Comparison of ENCODE assay signal across 16 cellular contexts in the genomic region with DNA sequence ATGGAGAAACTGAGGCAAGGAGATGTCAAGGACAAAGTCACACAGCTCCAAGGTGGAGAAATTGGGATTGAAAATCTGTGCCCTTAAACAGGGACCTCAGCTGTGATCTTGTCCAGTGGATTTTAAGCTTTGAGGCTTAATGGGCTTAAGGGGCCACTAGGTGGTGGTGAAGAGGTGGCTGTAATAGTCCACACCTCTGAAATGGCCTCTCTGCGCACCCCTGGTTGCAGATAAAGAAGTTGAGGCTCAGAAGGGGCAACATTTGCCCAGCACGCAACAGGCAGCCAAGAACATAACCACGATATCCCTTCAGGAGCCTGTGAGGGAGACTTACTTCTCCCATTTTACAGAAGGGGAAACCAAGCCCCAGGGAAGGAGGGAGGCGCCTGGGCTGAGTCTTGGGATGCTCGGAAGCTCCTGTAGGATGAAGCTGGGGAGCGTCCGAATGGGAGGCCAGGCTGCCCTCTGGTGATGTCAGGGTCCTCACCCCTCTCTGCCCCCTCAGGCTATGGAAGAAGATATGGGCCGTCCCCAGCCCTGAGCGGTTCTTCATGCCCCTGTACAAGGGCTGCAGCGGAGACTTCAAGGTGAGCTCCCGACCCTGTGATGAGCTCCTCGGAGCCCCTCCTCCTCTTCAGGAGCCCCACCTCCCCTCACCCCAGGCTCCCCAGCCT. TPM values are rescaled to one million over a fixed set of nuclear protein-coding genes. Genes with fewer than 3 reads are reported as not detected.
DNase-seq lines count a peak whose midpoint lies in the region; ATAC-seq and TF ChIP-seq lines count a peak whose summit lies in the region.
"Had no signal": no experiment of that assay in that cellular context is flagged by ENCODE, and none has a peak within 500 bp of the region (broad histone marks: within the 10 kb centered on the region; RNA-seq: fewer than 3 reads in every experiment).

No MANE protein-coding gene starts in this region.

- H3K4me1 ChIP-seq in PC-9 (replicated peaks; ENCODE audit: insufficient read depth) = no peaks in the 10 kb centered on the region
- H3K4me1 ChIP-seq in effector memory CD4-positive, alpha-beta T cell (ENCODE audit: control insufficient read depth, insufficient read depth, low read length, poor library complexity, severe bottlenecking) = peaks cover 41% of the 10 kb centered on the region
- H3K4me1 ChIP-seq in smooth muscle cell (ENCODE audit: low read depth) = no peaks in the 10 kb centered on the region

- WGBS in smooth muscle cell (ENCODE audit: low lambda C conversion rate) = 92% methylated on average over 12 of the region's 12 CpGs

- BruUV-seq in PC-9 (replicated peaks; lab: Mats Ljungman, UMichigan) = no TSS peak

- peak; percentile 29; the same call in 1 of the 2 replicates for TF ChIP-seq CTCF in PC-9 (conservative IDR thresholded peaks at IDR 0.05)
- no peak for TF ChIP-seq CTCF in smooth muscle cell (IDR thresholded peaks at IDR 0.05; ENCODE audit: borderline replicate concordance, insufficient read depth, poor library complexity, severe bottlenecking)

- POLR2A ChIA-PET in PC-9 (lab: Charles Lee; ENCODE audit: unreplicated experiment) = no interaction called here

- H3K79me2 ChIP-seq in PC-9 (ENCODE audit: low read depth) (no peaks in the 10 kb centered on the region), smooth muscle cell (ENCODE audit: low read depth) (no peaks in the 10 kb centered on the region)

- DNase-seq in activated naive CD4-positive, alpha-beta T cell treated with anti-CD3 and anti-CD28 coated beads, Interleukin-2, amount 10 ng/mL, durations not matched to agents 7 days and 5 days = no peak
- DNase-seq in activated naive CD4-positive, alpha-beta T cell treated with Interleukin-2 at 50 U/mL for 16 hours = no peak
- DNase-seq in PC-9 = no peak
- DNase-seq in effector memory CD4-positive, alpha-beta T cell = no peak
- no peak for DNase-seq in UCSD-AML1 (lab: John Stamatoyannopoulos, UW; ENCODE audit: unreplicated experiment)
- no peak for DNase-seq in smooth muscle cell (lab: John Stamatoyannopoulos, UW; ENCODE audit: unreplicated experiment)
- DNase-seq: GM23248, Karpas-422, mucosa of descending colon, NCI-H2081 treated with DMSO at 0.1 percent for 48 hours had no signal

- H2AFZ ChIP-seq in PC-9 (no peak overlapping the region), smooth muscle cell (ENCODE audit: low read depth) (no peak overlapping the region)
- H2AFZ ChIP-seq: GM23248 had no signal

- intact Hi-C loops in PC-9 (cut with micrococcal nuclease; ENCODE audit: unreplicated experiment) = no loop called here

- peaks cover 27% of the 10 kb centered on the region for H3K9me3 Mint-ChIP-seq in activated naive CD4-positive, alpha-beta T cell treated with anti-CD3 and anti-CD28 coated beads, Interleukin-2, amount 10 ng/mL, durations not matched to agents 7 days and 5 days
- peaks cover under 1% of the 10 kb centered on the region for H3K9me3 Mint-ChIP-seq in stimulated activated naive CD8-positive, alpha-beta T cell treated with anti-CD3 and anti-CD28 coated beads, Interleukin-15, Interleukin-2, amounts not matched to agents 100 ng/mL and 50 ng/mL, for 24 hours

- CTCF ChIA-PET in activated naive CD4-positive, alpha-beta T cell treated with anti-CD3 and anti-CD28 coated beads, Interleukin-2, amount 10 ng/mL, durations not matched to agents 7 days and 5 days (lab: Charles Lee) = no interaction called here
- CTCF ChIA-PET in PC-9 (lab: Charles Lee) = interaction anchor here (0.6 kb wide), 1 partner anchor 280 kb away, joined by 4 read pairs; no protein-coding TSS in a partner anchor

- H3K27ac Mint-ChIP-seq in activated naive CD4-positive, alpha-beta T cell treated with anti-CD3 and anti-CD28 coated beads, Interleukin-2, amount 10 ng/mL, durations not matched to agents 7 days and 5 days = peak overlapping the region; percentile 90
- peak overlapping the region; percentile 91 for H3K27ac Mint-ChIP-seq in stimulated activated naive CD8-positive, alpha-beta T cell treated with anti-CD3 and anti-CD28 coated beads, Interleukin-15, Interleukin-2, amounts not matched to agents 100 ng/mL and 50 ng/mL, for 24 hours
- H3K27ac Mint-ChIP-seq: progenitor cell of endocrine pancreas had no signal

- H3K36me3 ChIP-seq in PC-9 (ENCODE audit: low read depth) (no peaks in the 10 kb centered on the region), smooth muscle cell (ENCODE audit: low read depth) (no peaks in the 10 kb centered on the region)
- H3K36me3 ChIP-seq in effector memory CD4-positive, alpha-beta T cell (ENCODE audit: control insufficient read depth, insufficient read depth, low read length) = peaks cover 65% of the 10 kb centered on the region

- peaks cover 6% of the 10 kb centered on the region for H3K9me3 ChIP-seq in PC-9 (ENCODE audit: insufficient read depth, low read depth)
- H3K9me3 ChIP-seq in effector memory CD4-positive, alpha-beta T cell (ENCODE audit: control insufficient read depth, low read length) = peaks cover 8% of the 10 kb centered on the region
- H3K9me3 ChIP-seq in smooth muscle cell (replicated peaks; ENCODE audit: low read depth) = no peaks in the 10 kb centered on the region

- H4K20me1 ChIP-seq in PC-9 (ENCODE audit: insufficient read depth) (no peaks in the 10 kb centered on the region), smooth muscle cell (ENCODE audit: low read depth) (no peaks in the 10 kb centered on the region)

- no peak overlapping the region for H3K4me3 Mint-ChIP-seq in activated naive CD4-positive, alpha-beta T cell treated with anti-CD3 and anti-CD28 coated beads, Interleukin-2, amount 10 ng/mL, durations not matched to agents 7 days and 5 days
- no peak overlapping the region for H3K4me3 Mint-ChIP-seq in stimulated activated naive CD8-positive, alpha-beta T cell treated with anti-CD3 and anti-CD28 coated beads, Interleukin-15, Interleukin-2, amounts not matched to agents 100 ng/mL and 50 ng/mL, for 24 hours

- H3K4me1 Mint-ChIP-seq in activated naive CD4-positive, alpha-beta T cell treated with anti-CD3 and anti-CD28 coated beads, Interleukin-2, amount 10 ng/mL, durations not matched to agents 7 days and 5 days = peaks cover 57% of the 10 kb centered on the region
- H3K4me1 Mint-ChIP-seq in stimulated activated naive CD8-positive, alpha-beta T cell treated with anti-CD3 and anti-CD28 coated beads, Interleukin-15, Interleukin-2, amounts not matched to agents 100 ng/mL and 50 ng/mL, for 24 hours (ENCODE audit: low read depth) = peaks cover 82% of the 10 kb centered on the region

- H3F3A ChIP-seq in PC-9 (ENCODE audit: insufficient read depth, low read depth) = no peaks in the 10 kb centered on the region
- no peaks in the 10 kb centered on the region for H3F3A ChIP-seq in smooth muscle cell (ENCODE audit: low read depth)

- peaks cover 89% of the 10 kb centered on the region for H3K36me3 Mint-ChIP-seq in activated naive CD4-positive, alpha-beta T cell treated with anti-CD3 and anti-CD28 coated beads, Interleukin-2, amount 10 ng/mL, durations not matched to agents 7 days and 5 days
- peaks cover 92% of the 10 kb centered on the region for H3K36me3 Mint-ChIP-seq in stimulated activated naive CD8-positive, alpha-beta T cell treated with anti-CD3 and anti-CD28 coated beads, Interleukin-15, Interleukin-2, amounts not matched to agents 100 ng/mL and 50 ng/mL, for 24 hours (ENCODE audit: low read depth)

- no peak overlapping the region for H3K4me2 ChIP-seq in PC-9
- no peak overlapping the region for H3K4me2 ChIP-seq in smooth muscle cell

- H3K4me3 ChIP-seq in PC-9 (no peak overlapping the region), smooth muscle cell (no peak overlapping the region)
- H3K4me3 ChIP-seq in effector memory CD4-positive, alpha-beta T cell (ENCODE audit: insufficient read depth, low read depth, low read length, poor library complexity, severe bottlenecking) = no peak overlapping the region
- H3K4me3 ChIP-seq: gastroesophageal sphincter, GM23248, mucosa of descending colon had no signal

- ATAC-seq in HG02678 (IDR thresholded peaks at IDR 0.05; ENCODE audit: unreplicated experiment) = no peak
- ATAC-seq: gastroesophageal sphincter, mucosa of descending colon had no signal

- H3K9ac ChIP-seq in smooth muscle cell (ENCODE audit: low read depth) = no peak overlapping the region
- H3K9ac ChIP-seq: GM23248 had no signal

- H3K27me3 Mint-ChIP-seq in activated naive CD4-positive, alpha-beta T cell treated with anti-CD3 and anti-CD28 coated beads, Interleukin-2, amount 10 ng/mL, durations not matched to agents 7 days and 5 days = no peaks in the 10 kb centered on the region
- no peaks in the 10 kb centered on the region for H3K27me3 Mint-ChIP-seq in stimulated activated naive CD8-positive, alpha-beta T cell treated with anti-CD3 and anti-CD28 coated beads, Interleukin-15, Interleukin-2, amounts not matched to agents 100 ng/mL and 50 ng/mL, for 24 hours
- H3K27me3 Mint-ChIP-seq: progenitor cell of endocrine pancreas had no signal

- H3K27me3 ChIP-seq in PC-9 (ENCODE audit: insufficient read depth, low read depth) = peaks cover 9% of the 10 kb centered on the region
- no peaks in the 10 kb centered on the region for H3K27me3 ChIP-seq in effector memory CD4-positive, alpha-beta T cell (replicated peaks; ENCODE audit: control insufficient read depth, insufficient read depth, low read length, poor library complexity, severe bottlenecking)
- no peaks in the 10 kb centered on the region for H3K27me3 ChIP-seq in smooth muscle cell (ENCODE audit: low read depth)

- H3K27ac ChIP-seq in PC-9 = no peak overlapping the region
- H3K27ac ChIP-seq in effector memory CD4-positive, alpha-beta T cell (ENCODE audit: insufficient read depth, low read length, poor library complexity, severe bottlenecking) = peak overlapping the region; percentile 34
- no peak overlapping the region for H3K27ac ChIP-seq in smooth muscle cell (ENCODE audit: low read depth)
- H3K27ac ChIP-seq: gastroesophageal sphincter, GM23248 had no signal

- H3K9me2 ChIP-seq in PC-9 (ENCODE audit: insufficient read depth) = no peaks in the 10 kb centered on the region

RNA-seq across cellular contexts. Expression of a gene that starts 43.7 kb away (rescaled TPM):
- total RNA-seq in PC-9 (2021) = 0.35 and 3.8 TPM in 2 replicates
- total RNA-seq in smooth muscle cell = not detected in 2 replicates
- polyA plus RNA-seq in smooth muscle cell = not detected in 2 replicates
- total RNA-seq: bronchial epithelial cell, Daoy, progenitor cell of endocrine pancreas had no signal
